Comparison of ENCODE assay signal across 1 cellular context in genomic region chr10:124791378-124792348, GRCh38.
TF ChIP-seq lines count a peak whose summit lies in the region.

EEF1AKMT2 (minus strand) TSS chr10:124791887; CDS start chr10:124791833, 54 bp downstream.

TF ChIP-seq in HepG2, 621 proteins besides CTCF, POLR2A, EP300 and RAD21 (continued from another document and continues in another):
- TF ChIP-seq MLX (CRISPR knock-in tag; IDR thresholded peaks at IDR 0.05) (peak; percentile 74), AGO1 (IDR thresholded peaks at IDR 0.05; ENCODE audit: low read depth, low read length, poor library complexity, severe bottlenecking) (no peak), NR3C1 (CRISPR knock-in tag; IDR thresholded peaks at IDR 0.05) (no peak), ZNF646 (CRISPR knock-in tag; IDR thresholded peaks at IDR 0.05) (no peak), FOXM1 (CRISPR knock-in tag; IDR thresholded peaks at IDR 0.05) (no peak), TCF7L2 (IDR thresholded peaks at IDR 0.05; ENCODE audit: low read depth, low read length) (no peak), DNMT3B (CRISPR knock-in tag; conservative IDR thresholded peaks at IDR 0.05) (no peak), CERS6 (CRISPR knock-in tag; IDR thresholded peaks at IDR 0.05) (peak; percentile 88; the same call in 1 of the 2 replicates), GATAD2A (CRISPR knock-in tag; IDR thresholded peaks at IDR 0.05) (peak; percentile 73; the same call in 1 of the 2 replicates), NFRKB (IDR thresholded peaks at IDR 0.05) (no peak), DMAP1 (CRISPR knock-in tag; IDR thresholded peaks at IDR 0.05) (peak; percentile 94), JUN (CRISPR knock-in tag; IDR thresholded peaks at IDR 0.05) (no peak), ZNF143 (CRISPR knock-in tag; IDR thresholded peaks at IDR 0.05) (peak; percentile 78), GATA4 (IDR thresholded peaks at IDR 0.05; ENCODE audit: borderline replicate concordance, low read depth) (0 out of 2 replicates have a peak, but pooled peaks have one; percentile 57), HNRNPH1 (optimal IDR thresholded peaks at IDR 0.05; ENCODE audit: low read depth, low read length) (no peak), PATZ1 (CRISPR knock-in tag; IDR thresholded peaks at IDR 0.05) (peak; percentile 74; the same call in 1 of the 2 replicates), ZBTB10 (CRISPR knock-in tag; IDR thresholded peaks at IDR 0.05; ENCODE audit: borderline replicate concordance) (0 out of 2 replicates have a peak, but pooled peaks have one; percentile 59), ZBTB26 (CRISPR knock-in tag; IDR thresholded peaks at IDR 0.05; ENCODE audit: borderline replicate concordance) (peak; percentile 87), REL (CRISPR knock-in tag; conservative IDR thresholded peaks at IDR 0.05) (peak; percentile 24; the same call in 1 of the 2 replicates), ZNF207 (IDR thresholded peaks at IDR 0.05; ENCODE audit: borderline replicate concordance) (no peak), ZNF740 (CRISPR knock-in tag; IDR thresholded peaks at IDR 0.05) (peak; percentile 51; the same call in 1 of the 2 replicates), ZNF20 (CRISPR knock-in tag; IDR thresholded peaks at IDR 0.05) (no peak), MXD1 (CRISPR knock-in tag; IDR thresholded peaks at IDR 0.05) (peak; percentile 37), REPIN1 (CRISPR knock-in tag; IDR thresholded peaks at IDR 0.05; ENCODE audit: borderline replicate concordance, low read depth) (peak; percentile 93), ZNF703 (CRISPR knock-in tag; IDR thresholded peaks at IDR 0.05; ENCODE audit: borderline replicate concordance) (no peak; the same call in 1 of the 2 replicates), ZBTB7A (CRISPR knock-in tag; IDR thresholded peaks at IDR 0.05) (peak; percentile 97), RERE (CRISPR knock-in tag; IDR thresholded peaks at IDR 0.05; ENCODE audit: low read depth) (0 out of 2 replicates have a peak, but pooled peaks have one; percentile 28), ZEB1 (IDR thresholded peaks at IDR 0.05; ENCODE audit: insufficient replicate concordance, low read depth) (peak; percentile 43), KAT7 (CRISPR knock-in tag; IDR thresholded peaks at IDR 0.05; ENCODE audit: borderline replicate concordance) (peak; percentile 99), TCF12 (IDR thresholded peaks at IDR 0.05) (no peak), TCF12 (CRISPR knock-in tag; IDR thresholded peaks at IDR 0.05) (no peak), JUNB (CRISPR knock-in tag; IDR thresholded peaks at IDR 0.05; ENCODE audit: borderline replicate concordance) (no peak), ZNF839 (CRISPR knock-in tag; IDR thresholded peaks at IDR 0.05; ENCODE audit: borderline replicate concordance) (0 out of 2 replicates have a peak, but pooled peaks have one; percentile 27), HBP1 (CRISPR knock-in tag; IDR thresholded peaks at IDR 0.05; ENCODE audit: low read depth) (no peak; the same call in 1 of the 2 replicates), ZMYM4 (CRISPR knock-in tag; IDR thresholded peaks at IDR 0.05) (peak; percentile 90), ZNF484 (CRISPR knock-in tag; IDR thresholded peaks at IDR 0.05; ENCODE audit: borderline replicate concordance, low read depth) (no peak)
